ENCODE assay signal across 27 cellular contexts in genomic region chr3:26369133-26369532, GRCh38.
DNase-seq lines count a peak whose midpoint lies in the region; FAIRE-seq and TF ChIP-seq lines count a peak whose summit lies in the region.
"Had no signal": no experiment of that assay in that cellular context is flagged by ENCODE, and none has a peak within 500 bp of the region (broad histone marks: within the 10 kb centered on the region; RNA-seq: fewer than 3 reads in every experiment).

No MANE protein-coding gene starts in this region.

- no peak overlapping the region for H3K56ac ChIP-seq in H1 (replicated peaks; ENCODE audit: insufficient read length, low read depth, low read length)

- H3K36me3 ChIP-seq in H1 (ENCODE audit: control insufficient read depth in 2 of 4, insufficient read depth in 4 of 4, low read length in 3 of 4) = no peaks in the 10 kb centered on the region
- H3K36me3 ChIP-seq in neural progenitor cell = no peaks in the 10 kb centered on the region
- H3K36me3 ChIP-seq: heart right ventricle, left lung had no signal

- TF ChIP-seq CTCF in LNCAP (IDR thresholded peaks at IDR 0.05) (peak; percentile 36; the same call in 1 of the 2 replicates), H1 (IDR thresholded peaks at IDR 0.05; ENCODE audit: control extremely low read depth in 1 of 3, insufficient read depth in 1 of 3, low read depth in 1 of 3, low read length in 3 of 3) (peak; percentile 43 to 79 (median 69)), neural progenitor cell (IDR thresholded peaks at IDR 0.05) (no peak)

- H3K79me2 ChIP-seq in H1 (ENCODE audit: control insufficient read depth in 1 of 2, insufficient read depth in 2 of 2, low read length in 2 of 2) (no peaks in the 10 kb centered on the region), neural progenitor cell (ENCODE audit: low read depth) (no peaks in the 10 kb centered on the region)

- no peak overlapping the region for H2BK20ac ChIP-seq in H1 (ENCODE audit: low read length)

- H3K27me3 ChIP-seq in H1 (replicated peaks in 1 of 4; ENCODE audit: control insufficient read depth in 3 of 4, extremely low read depth in 1 of 4, insufficient read depth in 3 of 4, low read length in 3 of 4) (no peaks in the 10 kb centered on the region), neural progenitor cell (no peaks in the 10 kb centered on the region)
- H3K27me3 ChIP-seq: body of pancreas, heart right ventricle, left lung had no signal

- no peak overlapping the region for H3K18ac ChIP-seq in H1 (ENCODE audit: extremely low read depth, low read length)

- no peak overlapping the region for H2AK5ac ChIP-seq in H1 (ENCODE audit: low read depth, low read length)

- no peak overlapping the region for H3K9ac ChIP-seq in H1 (replicated peaks in 1 of 4; ENCODE audit: extremely low read depth in 1 of 4, low read depth in 3 of 4, low read length in 3 of 4)
- no peak overlapping the region for H3K9ac ChIP-seq in neural progenitor cell

- H3K9me3 Mint-ChIP-seq in neural progenitor cell = no peaks in the 10 kb centered on the region
- H3K9me3 Mint-ChIP-seq: activated B cell treated with CpG ODN at 0.5 μM for 24 hours had no signal

- H2AFZ ChIP-seq in H1 (ENCODE audit: low read length) (peak overlapping the region; percentile 42; the same call in 1 of the 2 replicates), neural progenitor cell (replicated peaks) (no peak overlapping the region)

- no peaks in the 10 kb centered on the region for H3K27me3 Mint-ChIP-seq in neural progenitor cell (ENCODE audit: insufficient read depth, low read depth)
- H3K27me3 Mint-ChIP-seq: activated B cell treated with CpG ODN at 0.5 μM for 24 hours; activated naive CD8-positive, alpha-beta T cell treated with anti-CD3 and anti-CD28 coated beads, Interleukin-2, amount 10 ng/mL, durations not matched to agents 7 days and 5 days; activated T-helper 17 cell treated with anti-CD3 and anti-CD28 coated beads, Interleukin-2, amount 50 U/mL, for 72 hours; B cell had no signal

- H3K23me2 ChIP-seq in H1 (ENCODE audit: low read depth, low read length) = no peaks in the 10 kb centered on the region; the same call in 1 of the 2 replicates

- H3K14ac ChIP-seq in H1 (ENCODE audit: insufficient read length) = no peak overlapping the region

- no peak for TF ChIP-seq POLR2A in H1 (IDR thresholded peaks at IDR 0.05; ENCODE audit: control extremely low read depth in 1 of 2, low read depth in 2 of 2, low read length in 2 of 2)

- no peak overlapping the region for H4K91ac ChIP-seq in H1 (replicated peaks; ENCODE audit: insufficient read length, low read length)

- H4K5ac ChIP-seq in H1 (ENCODE audit: insufficient read length, low read depth, low read length) = no peak overlapping the region

- H3K9me3 ChIP-seq in H1 (ENCODE audit: insufficient read depth in 2 of 2, low read depth in 1 of 2, low read length in 1 of 2) (no peaks in the 10 kb centered on the region), neural progenitor cell (ENCODE audit: low read depth) (no peaks in the 10 kb centered on the region)
- H3K9me3 ChIP-seq: body of pancreas, heart right ventricle had no signal

- no peaks in the 10 kb centered on the region for H3K36me3 Mint-ChIP-seq in neural progenitor cell
- H3K36me3 Mint-ChIP-seq: activated naive CD8-positive, alpha-beta T cell treated with anti-CD3 and anti-CD28 coated beads, Interleukin-2, amount 10 ng/mL, durations not matched to agents 7 days and 5 days; naive thymus-derived CD4-positive, alpha-beta T cell had no signal

- no peak overlapping the region for H3K27ac ChIP-seq in H1 (ENCODE audit: low read depth, low read length)
- no peak overlapping the region for H3K27ac ChIP-seq in neural progenitor cell
- no peak overlapping the region for H3K27ac ChIP-seq in substantia nigra (ENCODE audit: low read depth, low read length, poor library complexity, severe bottlenecking)
- H3K27ac ChIP-seq: body of pancreas, epithelial cell of prostate, heart right ventricle, left lung had no signal

- no peak overlapping the region for H2BK120ac ChIP-seq in H1 (replicated peaks; ENCODE audit: low read depth, low read length)

- TF ChIP-seq EP300 in H1 (IDR thresholded peaks at IDR 0.05; ENCODE audit: borderline replicate concordance in 1 of 2, low read depth in 2 of 2, low read length in 2 of 2) = no peak

- H2BK5ac ChIP-seq in H1 (ENCODE audit: low read depth, low read length) = no peak overlapping the region

- H3K23ac ChIP-seq in H1 (ENCODE audit: insufficient read length) = no peak overlapping the region

- no peaks in the 10 kb centered on the region for H4K20me1 ChIP-seq in H1 (replicated peaks in 1 of 2; ENCODE audit: control insufficient read depth in 1 of 2, insufficient read depth in 2 of 2, low read length in 2 of 2)
- H4K20me1 ChIP-seq in neural progenitor cell (ENCODE audit: low read depth) = no peaks in the 10 kb centered on the region

- H3K79me1 ChIP-seq in H1 (ENCODE audit: low read depth, low read length) = no peaks in the 10 kb centered on the region

- FAIRE-seq in H1 (lab: Jason Lieb, UNC) = no peak
- FAIRE-seq: A204.1, GM12892 had no signal

- H3K4me3 ChIP-seq in H1 (ENCODE audit: extremely low read depth in 1 of 4, insufficient read depth in 2 of 4, low read depth in 3 of 4, low read length in 4 of 4) = no peak overlapping the region
- no peak overlapping the region for H3K4me3 ChIP-seq in neural progenitor cell
- H3K4me3 ChIP-seq: body of pancreas, heart right ventricle, left lung had no signal

- no peak overlapping the region for H3K4ac ChIP-seq in H1 (replicated peaks; ENCODE audit: insufficient read length, low read depth, low read length)

- no peak overlapping the region for H4K8ac ChIP-seq in H1 (ENCODE audit: extremely low read depth, insufficient read depth, low read length)

- DNase-seq in DMS53 (lab: John Stamatoyannopoulos, UW) = peak; percentile 3
- no peak for DNase-seq in DMS53 treated with DMSO at 0.1 percent for 48 hours (lab: John Stamatoyannopoulos, UW; ENCODE audit: unreplicated experiment)
- peak in 1 of 2 experiments; percentile 45 for DNase-seq in H1 (ENCODE audit: low read depth in 1 of 2, low spot score in 2 of 2)
- DNase-seq in neural progenitor cell (ENCODE audit: low spot score) = peak; percentile 13
- no peak for DNase-seq in NCI-H1436 treated with DMSO at 0.1 percent for 48 hours (lab: John Stamatoyannopoulos, UW)
- no peak for DNase-seq in substantia nigra (lab: John Stamatoyannopoulos, UW)
- DNase-seq in NCI-H2107 treated with DMSO at 0.1 percent for 48 hours (lab: John Stamatoyannopoulos, UW; ENCODE audit: unreplicated experiment) = no peak
- DNase-seq: activated B cell treated with CpG ODN at 0.5 μM for 24 hours; activated CD8-positive, alpha-beta memory T cell treated with anti-CD3 and anti-CD28 coated beads, Interleukin-2, amount 50 U/mL, for 48 hours; activated naive CD8-positive, alpha-beta T cell treated with anti-CD3 and anti-CD28 coated beads, Interleukin-2, amount 10 ng/mL, durations not matched to agents 7 days and 5 days; body of pancreas; COR-L47; heart right ventricle; left lung; naive thymus-derived CD4-positive, alpha-beta T cell; NCI-H1048; NCI-H187; NCI-H2227 treated with DMSO at 0.1 percent for 48 hours; NCI-H774; occipital lobe; T-helper 9 cell had no signal

- no peaks in the 10 kb centered on the region for H3F3A ChIP-seq in neural progenitor cell (ENCODE audit: low read depth)

- POLR2A ChIA-PET in H1 (lab: Charles Lee; ENCODE audit: partially characterized antibody) = no interaction called here

- H3K4me1 Mint-ChIP-seq in neural progenitor cell = no peaks in the 10 kb centered on the region
- H3K4me1 Mint-ChIP-seq: activated B cell treated with CpG ODN at 0.5 μM for 24 hours; activated naive CD8-positive, alpha-beta T cell treated with anti-CD3 and anti-CD28 coated beads, Interleukin-2, amount 10 ng/mL, durations not matched to agents 7 days and 5 days; activated T-helper 17 cell treated with anti-CD3 and anti-CD28 coated beads, Interleukin-2, amount 50 U/mL, for 72 hours; B cell; naive thymus-derived CD4-positive, alpha-beta T cell had no signal

- H3K27ac Mint-ChIP-seq in neural progenitor cell = no peak overlapping the region
- H3K27ac Mint-ChIP-seq: activated B cell treated with CpG ODN at 0.5 μM for 24 hours; activated naive CD8-positive, alpha-beta T cell treated with anti-CD3 and anti-CD28 coated beads, Interleukin-2, amount 10 ng/mL, durations not matched to agents 7 days and 5 days; activated T-helper 17 cell treated with anti-CD3 and anti-CD28 coated beads, Interleukin-2, amount 50 U/mL, for 72 hours; B cell; naive thymus-derived CD4-positive, alpha-beta T cell had no signal

- H3K4me1 ChIP-seq in H1 (replicated peaks in 1 of 4; ENCODE audit: control insufficient read depth in 3 of 4, insufficient read depth in 4 of 4, low read length in 3 of 4) (peaks cover 0 to 2% (median 0%) of the 10 kb centered on the region in 4 experiments; a peak in 2 of 7 replicates), neural progenitor cell (no peaks in the 10 kb centered on the region)
- H3K4me1 ChIP-seq: body of pancreas, heart right ventricle, left lung had no signal

- H2BK15ac ChIP-seq in H1 (ENCODE audit: low read length) = no peak overlapping the region

- H2BK12ac ChIP-seq in H1 (ENCODE audit: low read depth, low read length) = no peak overlapping the region

- H3K4me3 Mint-ChIP-seq in neural progenitor cell = no peak overlapping the region
- H3K4me3 Mint-ChIP-seq: activated B cell treated with CpG ODN at 0.5 μM for 24 hours; activated naive CD8-positive, alpha-beta T cell treated with anti-CD3 and anti-CD28 coated beads, Interleukin-2, amount 10 ng/mL, durations not matched to agents 7 days and 5 days; activated T-helper 17 cell treated with anti-CD3 and anti-CD28 coated beads, Interleukin-2, amount 50 U/mL, for 72 hours; B cell; naive thymus-derived CD4-positive, alpha-beta T cell had no signal

- 82% methylated on average over 7 of the region's 7 CpGs; no CpG with 5 or more reads in 1 of the 2 experiments for WGBS in H1 (ENCODE audit: extremely low coverage in 1 of 2, insufficient coverage in 1 of 2, insufficient read length in 1 of 2, insufficient replicate concordance in 2 of 2, low coverage in 1 of 2, low lambda C conversion rate in 2 of 2, missing lambda C conversion rate in 1 of 2), 2 experiments

- H3K4me2 ChIP-seq in H1 (ENCODE audit: insufficient read depth in 1 of 2, low read depth in 2 of 2, low read length in 2 of 2) (no peak overlapping the region), neural progenitor cell (no peak overlapping the region)

- TF ChIP-seq RAD21 in H1 (IDR thresholded peaks at IDR 0.05 in 1 of 2, conservative IDR thresholded peaks at IDR 0.05 in 1 of 2; ENCODE audit: low read depth in 2 of 2, low read length in 2 of 2) = peak; percentile 33 to 49

- CTCF ChIA-PET in H1 (lab: Charles Lee; ENCODE audit: partially characterized antibody) = interaction anchor here (0.7 to 0.9 kb wide), 5 partner anchors 16 to 344 kb away, joined by 3 to 5 read pairs (median 3); no protein-coding TSS in a partner anchor

TF ChIP-seq in H1, 55 proteins besides CTCF, POLR2A, EP300 and RAD21 (continues in another document):
- TF ChIP-seq TAF1 (IDR thresholded peaks at IDR 0.05; ENCODE audit: low read depth, low read length) (no peak), JUND (IDR thresholded peaks at IDR 0.05; ENCODE audit: low read length) (peak; percentile 91), ZNF274 (IDR thresholded peaks at IDR 0.05; ENCODE audit: borderline replicate concordance, extremely low read depth, low read length) (no peak), ASH2L (IDR thresholded peaks at IDR 0.05; ENCODE audit: low read length) (no peak), YY1 (IDR thresholded peaks at IDR 0.05; ENCODE audit: low read depth, low read length) (peak; percentile 49; the same call in 1 of the 2 replicates)

Comparison
In these comparisons a context has a peak if more than half of its experiments do, and no peak if none do; other contexts are left out.
1. DNase-seq: peak in DMS53 (single experiment) and neural progenitor cell (single experiment); none in DMS53 treated with DMSO at 0.1 percent for 48 hours (single experiment), NCI-H1436 treated with DMSO at 0.1 percent for 48 hours (single experiment), substantia nigra (0 of 49) and NCI-H2107 treated with DMSO at 0.1 percent for 48 hours (single experiment).